1 cellular context compared by ENCODE assay signal in genomic region chr14:89386214-89386886, GRCh38.
TF ChIP-seq lines count a peak whose summit lies in the region.

No MANE protein-coding gene starts in this region.

TF ChIP-seq in HepG2, 621 proteins besides CTCF, POLR2A, EP300 and RAD21 (continued from another document):
- TF ChIP-seq EZH2 (conservative IDR thresholded peaks at IDR 0.05; ENCODE audit: low read depth, low read length) (no peak), BCL3 (CRISPR knock-in tag; IDR thresholded peaks at IDR 0.05) (no peak)
TF ChIP-seq in HepG2: peak in this region for 9.
